In genomic region chr2:217844696-217845095, GRCh38 we compare ENCODE assay signal across 1 cellular context.
A peak's percentile ranks its signal among the peaks of the same experiment; 100 is the strongest.
TF ChIP-seq lines count a peak whose summit lies in the region.

No MANE protein-coding gene starts in this region.

TF ChIP-seq in K562, 482 proteins besides CTCF, POLR2A, EP300 and RAD21 (continued from another document):
- TF ChIP-seq GABPA (tag; conservative IDR thresholded peaks at IDR 0.05; ENCODE audit: low read depth): no peak
- TF ChIP-seq DNMT1 (IDR thresholded peaks at IDR 0.05): no peak
- TF ChIP-seq, protein P1, sequence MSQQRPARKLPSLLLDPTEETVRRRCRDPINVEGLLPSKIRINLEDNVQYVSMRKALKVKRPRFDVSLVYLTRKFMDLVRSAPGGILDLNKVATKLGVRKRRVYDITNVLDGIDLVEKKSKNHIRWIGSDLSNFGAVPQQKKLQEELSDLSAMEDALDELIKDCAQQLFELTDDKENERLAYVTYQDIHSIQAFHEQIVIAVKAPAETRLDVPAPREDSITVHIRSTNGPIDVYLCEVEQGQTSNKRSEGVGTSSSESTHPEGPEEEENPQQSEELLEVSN (IDR thresholded peaks at IDR 0.05; ENCODE audit: borderline replicate concordance in 1 of 2, extremely low read depth in 1 of 2, insufficient read depth in 1 of 2, insufficient read length in 1 of 2, low read depth in 1 of 2, low read length in 1 of 2, poor library complexity in 1 of 2, severe bottlenecking in 1 of 2): no peak
- TF ChIP-seq CBX8 (IDR thresholded peaks at IDR 0.05; ENCODE audit: borderline replicate concordance, extremely low read depth, low read depth, low read length, poor library complexity, severe bottlenecking): no peak
- TF ChIP-seq, protein P2, sequence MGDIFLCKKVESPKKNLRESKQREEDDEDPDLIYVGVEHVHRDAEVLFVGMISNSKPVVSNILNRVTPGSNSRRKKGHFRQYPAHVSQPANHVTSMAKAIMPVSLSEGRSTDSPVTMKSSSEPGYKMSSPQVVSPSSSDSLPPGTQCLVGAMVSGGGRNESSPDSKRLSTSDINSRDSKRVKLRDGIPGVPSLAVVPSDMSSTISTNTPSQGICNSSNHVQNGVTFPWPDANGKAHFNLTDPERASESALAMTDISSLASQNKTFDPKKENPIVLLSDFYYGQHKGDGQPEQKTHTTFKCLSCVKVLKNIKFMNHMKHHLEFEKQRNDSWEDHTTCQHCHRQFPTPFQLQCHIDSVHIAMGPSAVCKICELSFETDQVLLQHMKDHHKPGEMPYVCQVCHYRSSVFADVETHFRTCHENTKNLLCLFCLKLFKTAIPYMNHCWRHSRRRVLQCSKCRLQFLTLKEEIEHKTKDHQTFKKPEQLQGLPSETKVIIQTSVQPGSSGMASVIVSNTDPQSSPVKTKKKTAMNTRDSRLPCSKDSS (IDR thresholded peaks at IDR 0.05; ENCODE audit: low read depth, partially characterized antibody): peak; percentile 76
- TF ChIP-seq HES1 (IDR thresholded peaks at IDR 0.05; ENCODE audit: low read depth): no peak
- no peak for TF ChIP-seq RBFOX2 (IDR thresholded peaks at IDR 0.05; ENCODE audit: low read depth, low read length)
- no peak for TF ChIP-seq HNRNPK (IDR thresholded peaks at IDR 0.05; ENCODE audit: low read depth, low read length, poor library complexity, severe bottlenecking)
- TF ChIP-seq CBX5 (IDR thresholded peaks at IDR 0.05; ENCODE audit: borderline replicate concordance, low read depth): no peak
- no peak for TF ChIP-seq RUNX1 (IDR thresholded peaks at IDR 0.05; ENCODE audit: low read depth)
- no peak for TF ChIP-seq ZBTB5 (IDR thresholded peaks at IDR 0.05)
- TF ChIP-seq MEF2D (tag; conservative IDR thresholded peaks at IDR 0.05; ENCODE audit: low read depth): no peak
- no peak for TF ChIP-seq ZNF436 (CRISPR knock-in tag; IDR thresholded peaks at IDR 0.05)
- TF ChIP-seq ETV5 (CRISPR knock-in tag; IDR thresholded peaks at IDR 0.05; ENCODE audit: low read depth): no peak
- TF ChIP-seq CBX3 (IDR thresholded peaks at IDR 0.05; ENCODE audit: borderline replicate concordance in 1 of 2, low read length in 2 of 2): peak in 1 of 2 experiments; percentile 63; a peak in 1 of 3 replicates
